Comparison of ENCODE assay signal across 1 cellular context in the genomic region with DNA sequence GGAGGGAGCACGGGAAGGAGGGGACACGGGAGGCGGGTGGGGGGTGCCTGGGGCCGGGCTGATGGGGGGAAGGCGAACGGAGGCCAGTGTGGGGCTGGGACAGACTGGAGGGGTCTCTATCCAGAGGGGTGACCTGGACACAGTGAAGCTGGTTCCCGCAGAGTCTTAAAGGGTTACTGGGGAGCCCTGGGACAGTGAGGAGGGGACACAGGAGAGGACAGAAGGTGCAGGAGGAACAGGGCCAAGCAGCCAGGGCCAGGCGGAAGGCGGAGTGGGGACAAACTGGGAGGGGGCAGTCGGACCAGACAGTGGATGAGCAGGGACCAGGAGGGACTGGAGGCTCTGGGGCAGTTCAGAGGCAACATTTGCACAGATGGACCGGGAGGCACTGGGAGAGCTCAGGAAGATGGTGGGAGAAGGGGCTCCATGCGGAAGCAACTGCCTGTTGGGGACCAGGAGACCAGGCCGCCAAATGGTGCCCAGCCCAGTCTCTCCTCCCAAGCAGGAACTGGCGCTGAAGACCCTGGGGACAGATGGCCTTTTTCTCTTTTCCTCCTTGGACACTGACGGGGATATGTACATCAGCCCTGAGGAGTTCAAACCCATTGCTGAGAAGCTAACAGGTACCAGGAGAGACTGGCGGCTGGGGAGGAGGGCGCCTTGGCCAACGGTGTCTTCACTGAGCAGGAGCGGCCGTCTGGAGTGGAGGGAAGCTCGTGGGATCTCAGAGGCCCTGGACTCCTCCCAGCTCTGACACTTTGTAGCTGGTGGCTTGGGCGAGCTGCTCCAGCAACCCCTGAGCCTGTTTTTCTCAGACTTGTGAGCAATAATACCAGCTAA.
TF ChIP-seq lines count a peak whose summit lies in the region.

No MANE protein-coding gene starts in this region.

TF ChIP-seq in HEK293, 187 proteins besides CTCF, POLR2A, EP300 and RAD21 (continued from another document):
- no peak for TF ChIP-seq EGR2 (tag by site-specific recombination; IDR thresholded peaks at IDR 0.05; ENCODE audit: low read depth)
- no peak for TF ChIP-seq ZNF112 (tag by site-specific recombination; IDR thresholded peaks at IDR 0.05)
- no peak for TF ChIP-seq ZNF621 (tag by site-specific recombination; IDR thresholded peaks at IDR 0.05)
